Comparison of ENCODE assay signal across 8 cellular contexts in the genomic region with DNA sequence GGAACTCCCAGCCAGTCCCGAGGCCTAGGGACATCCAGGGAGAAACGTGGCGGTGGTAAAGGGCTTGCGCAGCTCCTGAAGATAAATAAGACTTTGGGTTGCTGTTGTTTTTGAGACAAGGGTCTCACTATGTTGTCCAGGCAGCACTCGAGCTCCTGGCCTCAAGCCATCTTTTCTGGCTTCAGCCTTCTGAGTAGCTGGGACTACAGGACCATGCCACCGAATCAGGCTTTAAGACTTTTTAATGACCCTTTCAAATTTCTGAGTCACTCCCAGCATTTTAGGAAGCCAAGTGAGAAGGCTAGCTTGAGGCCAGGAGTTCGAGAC. TPM values are rescaled to one million over a fixed set of nuclear protein-coding genes. Genes with fewer than 3 reads are reported as not detected.
DNase-seq lines count a peak whose midpoint lies in the region; ATAC-seq and TF ChIP-seq lines count a peak whose summit lies in the region.

No MANE protein-coding gene starts in this region.

- peaks cover 14% of the 10 kb centered on the region for H3K4me1 ChIP-seq in lower lobe of right lung

- H3K36me3 Mint-ChIP-seq in activated naive CD4-positive, alpha-beta T cell treated with anti-CD3 and anti-CD28 coated beads for 36 hours (ENCODE audit: low read depth) = no peaks in the 10 kb centered on the region
- no peaks in the 10 kb centered on the region for H3K36me3 Mint-ChIP-seq in type B pancreatic cell

- in situ Hi-C loops in astrocyte of the spinal cord (cut with HindIII; ENCODE audit: low sequenced_read_pairs) = no loop called here

- CTCF ChIA-PET in activated naive CD4-positive, alpha-beta T cell treated with anti-CD3 and anti-CD28 coated beads for 36 hours (lab: Charles Lee) = interaction anchor here (0.6 to 1.5 kb wide), 4 partner anchors 10 to 564 kb away, joined by 3 to 6 read pairs (median 4); no protein-coding TSS in a partner anchor

- intact Hi-C loops in activated naive CD4-positive, alpha-beta T cell treated with anti-CD3 and anti-CD28 coated beads for 36 hours (cut with micrococcal nuclease) = loop anchor here (1.0 to 5.0 kb wide), 6 partner anchors 69 to 447 kb away; a partner anchor contains a TSS
- intact Hi-C loops in lower lobe of right lung (cut with DNase I) = no loop called here

- H3K27me3 ChIP-seq in lower lobe of right lung (ENCODE audit: low read depth) = no peaks in the 10 kb centered on the region

- H3K4me1 Mint-ChIP-seq in activated naive CD4-positive, alpha-beta T cell treated with anti-CD3 and anti-CD28 coated beads for 36 hours (ENCODE audit: low read depth) = peaks cover 14% of the 10 kb centered on the region
- peaks cover 8% of the 10 kb centered on the region for H3K4me1 Mint-ChIP-seq in type B pancreatic cell (ENCODE audit: unreplicated experiment)

- H3K4me3 Mint-ChIP-seq in activated naive CD4-positive, alpha-beta T cell treated with anti-CD3 and anti-CD28 coated beads for 36 hours = peak overlapping the region; percentile 93
- peak overlapping the region; percentile 98 for H3K4me3 Mint-ChIP-seq in type B pancreatic cell

- H3K4me3 ChIP-seq in astrocyte of the spinal cord (ENCODE audit: low read depth, low read length) (peak overlapping the region; percentile 75), lower lobe of right lung (peak overlapping the region; percentile 89)

- H3K36me3 ChIP-seq in lower lobe of right lung = no peaks in the 10 kb centered on the region

- no peak for ATAC-seq in lower lobe of right lung

- no peaks in the 10 kb centered on the region for H3K9me3 Mint-ChIP-seq in activated naive CD4-positive, alpha-beta T cell treated with anti-CD3 and anti-CD28 coated beads for 36 hours
- H3K9me3 Mint-ChIP-seq in type B pancreatic cell = no peaks in the 10 kb centered on the region

- H3K27me3 Mint-ChIP-seq in activated naive CD4-positive, alpha-beta T cell treated with anti-CD3 and anti-CD28 coated beads for 36 hours (ENCODE audit: low read depth) = no peaks in the 10 kb centered on the region
- H3K27me3 Mint-ChIP-seq in type B pancreatic cell = no peaks in the 10 kb centered on the region

- peak overlapping the region; percentile 97 for H3K27ac ChIP-seq in lower lobe of right lung

- TF ChIP-seq CTCF in astrocyte of the spinal cord (IDR thresholded peaks at IDR 0.05; ENCODE audit: low read depth, low read length) (no peak), lower lobe of right lung (IDR thresholded peaks at IDR 0.05) (no peak), type B pancreatic cell (conservative IDR thresholded peaks at IDR 0.05) (no peak)

- peak overlapping the region; percentile 81 for H3K27ac Mint-ChIP-seq in activated naive CD4-positive, alpha-beta T cell treated with anti-CD3 and anti-CD28 coated beads for 36 hours
- peak overlapping the region; percentile 97 for H3K27ac Mint-ChIP-seq in type B pancreatic cell

- no peaks in the 10 kb centered on the region for H3K9me3 ChIP-seq in lower lobe of right lung

- no peak for DNase-seq in activated naive CD4-positive, alpha-beta T cell treated with anti-CD3 and anti-CD28 coated beads for 36 hours
- no peak for DNase-seq in activated naive CD4-positive, alpha-beta T cell treated with anti-CD3 and anti-CD28 coated beads, Interleukin-2, amount 50 U/mL, for 16 hours
- DNase-seq in astrocyte of the spinal cord (ENCODE audit: low read depth, low spot score) = no peak
- DNase-seq in lower lobe of right lung = no peak
- no peak for DNase-seq in type B pancreatic cell (ENCODE audit: extremely low spot score, unreplicated experiment)
- DNase-seq in SW 1271 (lab: John Stamatoyannopoulos, UW) = no peak
- no peak for DNase-seq in stimulated activated CD4-positive, alpha-beta T cell treated with anti-CD3 and anti-CD28 coated beads, Interleukin-4, amount 100 ng/mL, for 1 hour
- DNase-seq in DMS53 (lab: John Stamatoyannopoulos, UW) = no peak

RNA-seq across cellular contexts. Expression of a gene that starts 0.7 kb away (rescaled TPM):
- total RNA-seq in activated naive CD4-positive, alpha-beta T cell treated with anti-CD3 and anti-CD28 coated beads for 36 hours = 10 to 100 TPM; 14.5 to 15.2 TPM
- 14.6 TPM for total RNA-seq in lower lobe of right lung
- total RNA-seq in type B pancreatic cell (ENCODE audit: low replicate concordance) = 9.5 and 16.3 TPM in 2 replicates
